In genomic region chr20:50056951-50057403, GRCh38 we compare ENCODE assay signal across 15 cellular contexts. TPM values are rescaled to one million over a fixed set of nuclear protein-coding genes. Genes with fewer than 3 reads are reported as not detected.
A peak's percentile ranks its signal among the peaks of the same experiment; 100 is the strongest.
DNase-seq lines count a peak whose midpoint lies in the region; ATAC-seq and TF ChIP-seq lines count a peak whose summit lies in the region.
"Had no signal": no experiment of that assay in that cellular context is flagged by ENCODE, and none has a peak within 500 bp of the region (broad histone marks: within the 10 kb centered on the region; RNA-seq: fewer than 3 reads in every experiment).

No MANE protein-coding gene starts in this region.

- H4K20me1 ChIP-seq in GM23338 (replicated peaks; ENCODE audit: insufficient read depth) = no peaks in the 10 kb centered on the region

- H3K4me3 ChIP-seq in GM23338 = no peak overlapping the region
- H3K4me3 ChIP-seq in NT2/D1 (ENCODE audit: insufficient read length, low read depth) = no peak overlapping the region
- H3K4me3 ChIP-seq in MG63 = no peak overlapping the region

- peaks cover 7% of the 10 kb centered on the region for H3K27me3 Mint-ChIP-seq in GM23338 (ENCODE audit: insufficient read depth, low read depth, poor library complexity)
- H3K27me3 Mint-ChIP-seq in mesothelial cell of epicardium (ENCODE audit: low read depth) = no peaks in the 10 kb centered on the region
- H3K27me3 Mint-ChIP-seq in activated T-helper 1 cell treated with anti-CD3 and anti-CD28 coated beads, Interleukin-12 subunit alpha, Interleukin-12 subunit beta, Interleukin-2, Interleukin-4 antibody, amounts not matched to agents 30 ng/mL and 10 ng/mL and 1 ng/mL, durations not matched to agents 14 hours and 24 hours and 36 hours (ENCODE audit: insufficient read depth) = peaks cover 7% of the 10 kb centered on the region

- no peaks in the 10 kb centered on the region for H3K36me3 ChIP-seq in GM23338 (ENCODE audit: insufficient read depth)
- no peaks in the 10 kb centered on the region for H3K36me3 ChIP-seq in NT2/D1 (ENCODE audit: insufficient read depth, insufficient read length, low read length)
- H3K36me3 ChIP-seq in MG63 = no peaks in the 10 kb centered on the region

- H3F3A ChIP-seq in GM23338 (replicated peaks; ENCODE audit: low read depth) = peaks cover 6% of the 10 kb centered on the region

- H3K9me3 Mint-ChIP-seq in GM23338 (no peaks in the 10 kb centered on the region), mesothelial cell of epicardium (no peaks in the 10 kb centered on the region)
- H3K9me3 Mint-ChIP-seq in activated T-helper 1 cell treated with anti-CD3 and anti-CD28 coated beads, Interleukin-12 subunit alpha, Interleukin-12 subunit beta, Interleukin-2, Interleukin-4 antibody, amounts not matched to agents 30 ng/mL and 10 ng/mL and 1 ng/mL, durations not matched to agents 14 hours and 24 hours and 36 hours = no peaks in the 10 kb centered on the region

- H3K4me1 ChIP-seq in GM23338 (ENCODE audit: insufficient read depth) (peaks cover 5% of the 10 kb centered on the region; the same call in 1 of the 2 replicates), NT2/D1 (ENCODE audit: insufficient read depth, insufficient read length) (peaks cover 9% of the 10 kb centered on the region)

- H3K27ac ChIP-seq in GM23338 (ENCODE audit: low read depth) = no peak overlapping the region

- no peak overlapping the region for H3K4me3 Mint-ChIP-seq in GM23338
- H3K4me3 Mint-ChIP-seq in mesothelial cell of epicardium = no peak overlapping the region
- H3K4me3 Mint-ChIP-seq in activated T-helper 1 cell treated with anti-CD3 and anti-CD28 coated beads, Interleukin-12 subunit alpha, Interleukin-12 subunit beta, Interleukin-2, Interleukin-4 antibody, amounts not matched to agents 30 ng/mL and 10 ng/mL and 1 ng/mL, durations not matched to agents 14 hours and 24 hours and 36 hours = no peak overlapping the region

- H2AFZ ChIP-seq in GM23338 = peak overlapping the region; percentile 80

- H3K9me2 ChIP-seq in GM23338 (ENCODE audit: insufficient read depth) = no peaks in the 10 kb centered on the region
- H3K9me2 ChIP-seq: SK-N-SH had no signal

- H3K27me3 ChIP-seq in GM23338 (ENCODE audit: insufficient read depth) = no peaks in the 10 kb centered on the region
- H3K27me3 ChIP-seq in NT2/D1 (ENCODE audit: insufficient read depth, insufficient read length) = no peaks in the 10 kb centered on the region
- H3K27me3 ChIP-seq in MG63 = no peaks in the 10 kb centered on the region

- ATAC-seq in GM23338 (no peak), GM18870 (IDR thresholded peaks at IDR 0.05; ENCODE audit: unreplicated experiment) (no peak)

- H3K4me1 Mint-ChIP-seq in GM23338 (peaks cover 8% of the 10 kb centered on the region), mesothelial cell of epicardium (peaks cover 20% of the 10 kb centered on the region)
- H3K4me1 Mint-ChIP-seq in activated T-helper 1 cell treated with anti-CD3 and anti-CD28 coated beads, Interleukin-12 subunit alpha, Interleukin-12 subunit beta, Interleukin-2, Interleukin-4 antibody, amounts not matched to agents 30 ng/mL and 10 ng/mL and 1 ng/mL, durations not matched to agents 14 hours and 24 hours and 36 hours (ENCODE audit: low read depth) = no peaks in the 10 kb centered on the region

- H3K36me3 Mint-ChIP-seq in GM23338 (ENCODE audit: low read depth) (no peaks in the 10 kb centered on the region), mesothelial cell of epicardium (no peaks in the 10 kb centered on the region)
- no peaks in the 10 kb centered on the region for H3K36me3 Mint-ChIP-seq in activated T-helper 1 cell treated with anti-CD3 and anti-CD28 coated beads, Interleukin-12 subunit alpha, Interleukin-12 subunit beta, Interleukin-2, Interleukin-4 antibody, amounts not matched to agents 30 ng/mL and 10 ng/mL and 1 ng/mL, durations not matched to agents 14 hours and 24 hours and 36 hours (ENCODE audit: low read depth)

- no peak for DNase-seq in GM23338 (ENCODE audit: low spot score)
- DNase-seq in NT2/D1 (ENCODE audit: low read depth, low spot score) = no peak
- no peak for DNase-seq in mesothelial cell of epicardium (ENCODE audit: low spot score in 2 of 2, unreplicated experiment in 2 of 2)
- no peak for DNase-seq in T-helper 1 cell
- DNase-seq in MG63 = no peak
- no peak for DNase-seq in activated T-helper 1 cell treated with anti-CD3 and anti-CD28 coated beads, Interleukin-12 subunit alpha, Interleukin-12 subunit beta, Interleukin-2, Interleukin-4 antibody, amounts not matched to agents 30 ng/mL and 10 ng/mL and 1 ng/mL, durations not matched to agents 14 hours and 24 hours and 36 hours (ENCODE audit: low spot score)
- DNase-seq: C1 segment of cervical spinal cord, DMS79 treated with DMSO at 0.1 percent for 48 hours, KG1, NCI-H1417 treated with DMSO at 0.1 percent for 48 hours, NCI-H187 treated with DMSO at 0.1 percent for 48 hours, NCI-H526, SHP77 treated with DMSO at 0.1 percent for 48 hours, SK-N-SH had no signal

- no peak for TF ChIP-seq CTCF in GM23338 (conservative IDR thresholded peaks at IDR 0.05; ENCODE audit: low read depth in 2 of 2)
- TF ChIP-seq CTCF in mesothelial cell of epicardium (IDR thresholded peaks at IDR 0.05; ENCODE audit: unreplicated experiment) = no peak

- no peaks in the 10 kb centered on the region for H3K79me2 ChIP-seq in GM23338 (replicated peaks; ENCODE audit: insufficient read depth)

- H3K9ac ChIP-seq in NT2/D1 (ENCODE audit: insufficient read length, low read depth) = peak overlapping the region; percentile 24
- H3K9ac ChIP-seq: SK-N-SH had no signal

- H3K9me3 ChIP-seq in NT2/D1 (ENCODE audit: insufficient read depth, low read length) (no peaks in the 10 kb centered on the region), MG63 (no peaks in the 10 kb centered on the region)
- H3K9me3 ChIP-seq: SK-N-SH had no signal

- H3K27ac Mint-ChIP-seq in GM23338 = no peak overlapping the region
- peak overlapping the region; percentile 32 for H3K27ac Mint-ChIP-seq in mesothelial cell of epicardium
- H3K27ac Mint-ChIP-seq in activated T-helper 1 cell treated with anti-CD3 and anti-CD28 coated beads, Interleukin-12 subunit alpha, Interleukin-12 subunit beta, Interleukin-2, Interleukin-4 antibody, amounts not matched to agents 30 ng/mL and 10 ng/mL and 1 ng/mL, durations not matched to agents 14 hours and 24 hours and 36 hours = no peak overlapping the region

- intact Hi-C loops in activated T-helper 1 cell treated with anti-CD3 and anti-CD28 coated beads, Interleukin-12 subunit alpha, Interleukin-12 subunit beta, Interleukin-2, Interleukin-4 antibody, amounts not matched to agents 30 ng/mL and 10 ng/mL and 1 ng/mL, durations not matched to agents 14 hours and 24 hours and 36 hours (cut with micrococcal nuclease) = no loop called here

- no peak overlapping the region for H3K4me2 ChIP-seq in GM23338
- H3K4me2 ChIP-seq: SK-N-SH had no signal

TF ChIP-seq in GM23338, 12 proteins besides CTCF, POLR2A, EP300 and RAD21 (continues in another document):
- TF ChIP-seq JUNB (IDR thresholded peaks at IDR 0.05; ENCODE audit: unreplicated experiment) (no peak), EZH2 (IDR thresholded peaks at IDR 0.05; ENCODE audit: low read depth, unreplicated experiment) (no peak), EZH2phosphoT487 (IDR thresholded peaks at IDR 0.05; ENCODE audit: unreplicated experiment) (no peak), CREB1 (CRISPR knock-in tag; IDR thresholded peaks at IDR 0.05; ENCODE audit: low read depth) (no peak), ZNF114 (CRISPR knock-in tag; IDR thresholded peaks at IDR 0.05) (no peak), STAT1 (IDR thresholded peaks at IDR 0.05; ENCODE audit: unreplicated experiment) (no peak), ETS1 (IDR thresholded peaks at IDR 0.05) (no peak)

RNA-seq across cellular contexts. Expression of gene UBE2V1, which starts 56.0 kb away (rescaled TPM):
- total RNA-seq in GM23338 (2014; rRNA removed; shearing (Covaris generic)) = 85.7 and 105 TPM in 2 replicates
- polyA plus RNA-seq in GM23338 (2016; fragmentation: Nextera tagmentation; extraction: Ambion mirVana) = 293 and 302 TPM in 2 replicates
- total RNA-seq in mesothelial cell of epicardium = 134 to 139 TPM (median 138 TPM) in 3 replicates
- total RNA-seq in MG63 (2014; rRNA removed; shearing (Covaris generic); ENCODE audit: low replicate concordance) = 23.3 and 29.6 TPM in 2 replicates
- 166 and 170 TPM in 2 replicates for total RNA-seq in activated T-helper 1 cell treated with anti-CD3 and anti-CD28 coated beads, Interleukin-12 subunit alpha, Interleukin-12 subunit beta, Interleukin-2, Interleukin-4 antibody, amounts not matched to agents 30 ng/mL and 10 ng/mL and 1 ng/mL, durations not matched to agents 14 hours and 24 hours and 36 hours
